In genomic region chr17:31476525-31477416, GRCh38 we compare ENCODE assay signal across 27 cellular contexts.
"Had no signal": no experiment of that assay in that cellular context is flagged by ENCODE, and none has a peak within 500 bp of the region (broad histone marks: within the 10 kb centered on the region; RNA-seq: fewer than 3 reads in every experiment).

No MANE protein-coding gene starts in this region.

- H3K27me3 Mint-ChIP-seq: T-cell had no signal

- H3K36me3 ChIP-seq: adrenal gland, ascending aorta, gastroesophageal sphincter, neutrophil, thoracic aorta, WERI-Rb-1 had no signal

- ATAC-seq: activated CD8-positive, alpha-beta T cell treated with anti-CD3 and anti-CD28 coated beads, Interleukin-2, amount 10 ng/mL, durations not matched to agents 7 days and 5 days; activated naive CD4-positive, alpha-beta T cell treated with anti-CD3 and anti-CD28 coated beads, Interleukin-2, amount 50 U/mL, for 72 hours; gastroesophageal sphincter; left ventricle myocardium superior; natural killer cell treated with Interleukin-12 subunit alpha and Interleukin-12 subunit beta and Interleukin-15 and Interleukin-18, amount 100 ng/mL, for 72 hours; sciatic nerve; stimulated activated effector memory CD8-positive, alpha-beta T cell treated with anti-CD3 and anti-CD28 coated beads, Interleukin-12 subunit alpha, Interleukin-12 subunit beta, amount 100 ng/mL, for 72 hours; T-cell had no signal

- DNase-seq: activated CD4-positive, alpha-beta T cell treated with anti-CD3 and anti-CD28 coated beads for 1 hour; activated CD4-positive, alpha-beta T cell treated with anti-CD3 and anti-CD28 coated beads, Interleukin-2, amount 50 U/mL, for 1 hour; activated CD8-positive, alpha-beta T cell treated with anti-CD3 and anti-CD28 coated beads, Interleukin-2, amount 10 ng/mL, durations not matched to agents 7 days and 5 days; activated gamma-delta T cell treated with Interleukin-2 at 50 U/mL for 16 hours; adrenal gland; cerebellar nuclear complex; head of caudate nucleus; left ventricle myocardium superior; small intestine; stimulated activated CD4-positive, alpha-beta T cell treated with anti-CD3 and anti-CD28 coated beads, Interleukin-2, amount 100 ng/mL, for 24 hours; T-cell; WERI-Rb-1 had no signal

- H3K27me3 ChIP-seq: ascending aorta had no signal

- H3K9ac ChIP-seq: parathyroid adenoma had no signal

- H3K27ac ChIP-seq: adrenal gland, ascending aorta, coronary artery, epithelial cell of prostate, gastroesophageal sphincter, neutrophil, parathyroid adenoma, thoracic aorta, WERI-Rb-1 had no signal

- H3K9me3 Mint-ChIP-seq: activated naive CD4-positive, alpha-beta T cell treated with anti-CD3 and anti-CD28 coated beads, Interleukin-2, amount 50 U/mL, for 72 hours; activated T-helper 1 cell treated with anti-CD3 and anti-CD28 coated beads, Interleukin-12 subunit alpha, Interleukin-12 subunit beta, Interleukin-2, Interleukin-4 antibody, amounts not matched to agents 30 ng/mL and 10 ng/mL and 1 ng/mL, durations not matched to agents 14 hours and 24 hours and 36 hours; natural killer cell treated with Interleukin-12 subunit alpha and Interleukin-12 subunit beta and Interleukin-15 and Interleukin-18, amount 100 ng/mL, for 72 hours; stimulated activated effector memory CD8-positive, alpha-beta T cell treated with anti-CD3 and anti-CD28 coated beads, Interleukin-12 subunit alpha, Interleukin-12 subunit beta, amount 100 ng/mL, for 72 hours; T-cell; type B pancreatic cell had no signal

- FAIRE-seq: bronchial epithelial cell, small intestine, TTC549 had no signal

- H3K4me3 ChIP-seq: adrenal gland, ascending aorta, coronary artery, gastroesophageal sphincter, thoracic aorta had no signal

- H3K9me3 ChIP-seq: adrenal gland, ascending aorta, gastroesophageal sphincter, neutrophil, thoracic aorta had no signal

- H3K4me1 Mint-ChIP-seq: T-cell had no signal

- H3K27ac Mint-ChIP-seq: activated CD8-positive, alpha-beta T cell treated with anti-CD3 and anti-CD28 coated beads, Interleukin-2, amount 10 ng/mL, durations not matched to agents 7 days and 5 days; activated T-helper 1 cell treated with anti-CD3 and anti-CD28 coated beads, Interleukin-12 subunit alpha, Interleukin-12 subunit beta, Interleukin-2, Interleukin-4 antibody, amounts not matched to agents 30 ng/mL and 10 ng/mL and 1 ng/mL, durations not matched to agents 14 hours and 24 hours and 36 hours; natural killer cell treated with Interleukin-12 subunit alpha and Interleukin-12 subunit beta and Interleukin-15 and Interleukin-18, amount 100 ng/mL, for 72 hours; stimulated activated effector memory CD8-positive, alpha-beta T cell treated with anti-CD3 and anti-CD28 coated beads, Interleukin-12 subunit alpha, Interleukin-12 subunit beta, amount 100 ng/mL, for 72 hours; T-cell had no signal

- H3K4me3 Mint-ChIP-seq: activated CD8-positive, alpha-beta T cell treated with anti-CD3 and anti-CD28 coated beads, Interleukin-2, amount 10 ng/mL, durations not matched to agents 7 days and 5 days; activated T-helper 1 cell treated with anti-CD3 and anti-CD28 coated beads, Interleukin-12 subunit alpha, Interleukin-12 subunit beta, Interleukin-2, Interleukin-4 antibody, amounts not matched to agents 30 ng/mL and 10 ng/mL and 1 ng/mL, durations not matched to agents 14 hours and 24 hours and 36 hours; natural killer cell treated with Interleukin-12 subunit alpha and Interleukin-12 subunit beta and Interleukin-15 and Interleukin-18, amount 100 ng/mL, for 72 hours; stimulated activated effector memory CD8-positive, alpha-beta T cell treated with anti-CD3 and anti-CD28 coated beads, Interleukin-12 subunit alpha, Interleukin-12 subunit beta, amount 100 ng/mL, for 72 hours; T-cell; type B pancreatic cell had no signal

- H2AFZ ChIP-seq: parathyroid adenoma had no signal

- H3K79me2 ChIP-seq: parathyroid adenoma had no signal

- H3K4me1 ChIP-seq: adrenal gland, ascending aorta, gastroesophageal sphincter had no signal
